Comparison of ENCODE assay signal across 7 cellular contexts in the genomic region with DNA sequence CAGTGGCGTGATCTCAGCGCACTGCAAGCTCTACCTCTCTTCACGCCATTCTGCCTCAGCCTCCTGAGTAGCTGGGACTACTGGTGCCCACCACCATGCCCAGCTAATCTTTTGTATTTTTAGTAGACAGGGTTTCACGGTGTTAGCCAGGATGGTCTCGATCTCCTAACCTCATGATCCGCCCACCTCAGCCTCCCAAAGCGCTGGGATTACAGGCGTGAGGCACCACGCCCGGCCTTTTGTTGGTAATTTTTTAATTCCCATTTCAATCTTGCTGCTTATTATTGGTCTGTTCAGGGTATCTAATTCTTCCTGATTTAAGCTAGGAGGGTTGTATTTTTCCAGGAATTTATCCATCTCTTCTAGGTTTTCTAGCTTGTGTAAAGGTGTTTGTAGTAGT. TPM values are rescaled to one million over a fixed set of nuclear protein-coding genes. Genes with fewer than 3 reads are reported as not detected.
DNase-seq lines count a peak whose midpoint lies in the region; ATAC-seq and TF ChIP-seq lines count a peak whose summit lies in the region.
"Not testable (repeated sequence)": the region's sequence is repeated elsewhere in the genome, so short reads cannot be mapped to it uniquely, and the experiment has no call there.

No MANE protein-coding gene starts in this region.

- not testable (repeated sequence) for H3K27me3 Mint-ChIP-seq in CD8-positive, alpha-beta memory T cell; activated CD4-positive, alpha-beta T cell treated with anti-CD3 and anti-CD28 coated beads for 36 hours; activated T-cell treated with anti-CD3 and anti-CD28 coated beads, Interleukin-2, amount 50 U/mL, for 72 hours (ENCODE audit: low read depth); activated naive CD8-positive, alpha-beta T cell treated with anti-CD3 and anti-CD28 coated beads, Interleukin-2, amount 50 U/mL, for 24 hours; stimulated activated memory B cell treated with anti-CD40 and anti-IgM and Interleukin-4, amounts not matched to agents 10 μg/mL and 1 μg/mL and 100 μg/mL, for 72 hours

- peak overlapping the region; percentile 26; the same call in 1 of the 2 replicates for H3K4me2 ChIP-seq in OCI-LY1 (ENCODE audit: low read length)

- H3F3A ChIP-seq in OCI-LY1 (ENCODE audit: insufficient read depth, low read length) = not testable (repeated sequence)

- peak overlapping the region; percentile 75 to 99 (median 93) for H3K27ac Mint-ChIP-seq in CD8-positive, alpha-beta memory T cell
- peak overlapping the region; percentile 78 for H3K27ac Mint-ChIP-seq in activated CD4-positive, alpha-beta T cell treated with anti-CD3 and anti-CD28 coated beads for 36 hours
- peak overlapping the region; percentile 81 for H3K27ac Mint-ChIP-seq in activated T-cell treated with anti-CD3 and anti-CD28 coated beads, Interleukin-2, amount 50 U/mL, for 72 hours
- peak overlapping the region; percentile 77 for H3K27ac Mint-ChIP-seq in activated naive CD8-positive, alpha-beta T cell treated with anti-CD3 and anti-CD28 coated beads, Interleukin-2, amount 50 U/mL, for 24 hours
- peak overlapping the region; percentile 84 for H3K27ac Mint-ChIP-seq in stimulated activated memory B cell treated with anti-CD40 and anti-IgM and Interleukin-4, amounts not matched to agents 10 μg/mL and 1 μg/mL and 100 μg/mL, for 72 hours

- CTCF ChIA-PET in CD8-positive, alpha-beta memory T cell (lab: Charles Lee) = interaction anchor here (1.0 to 2.6 kb wide), 5 partner anchors 12 to 331 kb away, joined by 3 to 10 read pairs (median 4); partner anchors contain the start of genes DDIAS and PRCP
- CTCF ChIA-PET in activated CD4-positive, alpha-beta T cell treated with anti-CD3 and anti-CD28 coated beads for 36 hours (lab: Charles Lee) = interaction anchor here (0.6 to 1.4 kb wide), 4 partner anchors 9 to 330 kb away, joined by 3 to 4 read pairs (median 3); no protein-coding TSS in a partner anchor

- H4K20me1 ChIP-seq in OCI-LY1 (ENCODE audit: insufficient read depth, low read length) = not testable (repeated sequence)

- H2AFZ ChIP-seq in OCI-LY1 (ENCODE audit: low read length) = not testable (repeated sequence)

- not testable (repeated sequence) for H3K27me3 ChIP-seq in CD8-positive, alpha-beta memory T cell (ENCODE audit: insufficient read depth, low read length, poor library complexity, severe bottlenecking); OCI-LY1 (ENCODE audit: insufficient read depth, low read length); mucosa of rectum (ENCODE audit: control insufficient read depth in 2 of 2, insufficient read depth in 2 of 2, low read length in 2 of 2)

- H3K4me3 ChIP-seq in CD8-positive, alpha-beta memory T cell (ENCODE audit: low read length); mucosa of rectum (ENCODE audit: low read length in 2 of 2): not testable (repeated sequence)
- peak overlapping the region; percentile 9 for H3K4me3 ChIP-seq in OCI-LY1 (ENCODE audit: low read depth, low read length, poor library complexity, severe bottlenecking)

- not testable (repeated sequence) for H3K27ac ChIP-seq in CD8-positive, alpha-beta memory T cell (ENCODE audit: low read depth, low read length)
- H3K27ac ChIP-seq in OCI-LY1 (ENCODE audit: low read depth, low read length, poor library complexity, severe bottlenecking) (peak overlapping the region; percentile 60), mucosa of rectum (ENCODE audit: low read depth in 2 of 2, low read length in 2 of 2) (peak overlapping the region; percentile 21 to 43)

- not testable (repeated sequence) for H3K9ac ChIP-seq in OCI-LY1 (ENCODE audit: low read length); mucosa of rectum (ENCODE audit: low read depth in 1 of 2, low read length in 2 of 2)

- DNase-seq in CD8-positive, alpha-beta memory T cell; activated CD4-positive, alpha-beta T cell treated with anti-CD3 and anti-CD28 coated beads for 36 hours; activated T-cell treated with anti-CD3 and anti-CD28 coated beads, Interleukin-2, amount 50 U/mL, for 72 hours; activated naive CD8-positive, alpha-beta T cell treated with anti-CD3 and anti-CD28 coated beads, Interleukin-2, amount 50 U/mL, for 24 hours: not testable (repeated sequence)

- not testable (repeated sequence) for H3K79me2 ChIP-seq in OCI-LY1 (ENCODE audit: insufficient read depth, low read length)

- peaks cover 17% of the 10 kb centered on the region for H3K4me1 ChIP-seq in CD8-positive, alpha-beta memory T cell (ENCODE audit: insufficient read depth, low read length)
- H3K4me1 ChIP-seq in OCI-LY1 (ENCODE audit: insufficient read depth, low read length, severe bottlenecking) = peaks cover 29% of the 10 kb centered on the region
- H3K4me1 ChIP-seq in mucosa of rectum (ENCODE audit: control insufficient read depth in 2 of 2, insufficient read depth in 2 of 2, low read length in 2 of 2) = not testable (repeated sequence)

- not testable (repeated sequence) for ATAC-seq in activated CD4-positive, alpha-beta T cell treated with anti-CD3 and anti-CD28 coated beads for 36 hours; activated T-cell treated with anti-CD3 and anti-CD28 coated beads, Interleukin-2, amount 50 U/mL, for 72 hours (replicated peaks in 1 of 2); activated naive CD8-positive, alpha-beta T cell treated with anti-CD3 and anti-CD28 coated beads, Interleukin-2, amount 50 U/mL, for 24 hours; stimulated activated memory B cell treated with anti-CD40 and anti-IgM and Interleukin-4, amounts not matched to agents 10 μg/mL and 1 μg/mL and 100 μg/mL, for 72 hours

- H3K9me2 ChIP-seq in OCI-LY1 (ENCODE audit: low read depth, low read length) = not testable (repeated sequence)

- H3K4me3 Mint-ChIP-seq in CD8-positive, alpha-beta memory T cell = peak overlapping the region; percentile 37 to 78 (median 78)
- peak overlapping the region; percentile 41 for H3K4me3 Mint-ChIP-seq in activated CD4-positive, alpha-beta T cell treated with anti-CD3 and anti-CD28 coated beads for 36 hours
- H3K4me3 Mint-ChIP-seq in activated T-cell treated with anti-CD3 and anti-CD28 coated beads, Interleukin-2, amount 50 U/mL, for 72 hours = peak overlapping the region; percentile 55 to 71
- H3K4me3 Mint-ChIP-seq in activated naive CD8-positive, alpha-beta T cell treated with anti-CD3 and anti-CD28 coated beads, Interleukin-2, amount 50 U/mL, for 24 hours = peak overlapping the region; percentile 62
- peak overlapping the region; percentile 76 for H3K4me3 Mint-ChIP-seq in stimulated activated memory B cell treated with anti-CD40 and anti-IgM and Interleukin-4, amounts not matched to agents 10 μg/mL and 1 μg/mL and 100 μg/mL, for 72 hours

- intact Hi-C loops in activated CD4-positive, alpha-beta T cell treated with anti-CD3 and anti-CD28 coated beads for 36 hours (cut with DNase I, micrococcal nuclease) = loop anchor here (1.0 to 10.0 kb wide), 3 partner anchors 19 to 55 kb away; partner anchors contain the start of gene PRCP (in 1 of the 2)

- H3K4me1 Mint-ChIP-seq in CD8-positive, alpha-beta memory T cell = peaks cover 38 to 46% (median 42%) of the 10 kb centered on the region in 3 donors
- H3K4me1 Mint-ChIP-seq in activated CD4-positive, alpha-beta T cell treated with anti-CD3 and anti-CD28 coated beads for 36 hours = peaks cover 41% of the 10 kb centered on the region
- H3K4me1 Mint-ChIP-seq in activated T-cell treated with anti-CD3 and anti-CD28 coated beads, Interleukin-2, amount 50 U/mL, for 72 hours (ENCODE audit: low read depth) = peaks cover 40% of the 10 kb centered on the region
- H3K4me1 Mint-ChIP-seq in activated naive CD8-positive, alpha-beta T cell treated with anti-CD3 and anti-CD28 coated beads, Interleukin-2, amount 50 U/mL, for 24 hours = peaks cover 39% of the 10 kb centered on the region
- peaks cover 52% of the 10 kb centered on the region for H3K4me1 Mint-ChIP-seq in stimulated activated memory B cell treated with anti-CD40 and anti-IgM and Interleukin-4, amounts not matched to agents 10 μg/mL and 1 μg/mL and 100 μg/mL, for 72 hours

- H3K9me3 ChIP-seq in CD8-positive, alpha-beta memory T cell (ENCODE audit: low read length); OCI-LY1 (ENCODE audit: low read length); mucosa of rectum (ENCODE audit: control insufficient read depth in 2 of 2, low read length in 2 of 2): not testable (repeated sequence)

- TF ChIP-seq CTCF in OCI-LY1 (IDR thresholded peaks at IDR 0.05; ENCODE audit: low read length) = not testable (repeated sequence)

- not testable (repeated sequence) for H3K9me3 Mint-ChIP-seq in CD8-positive, alpha-beta memory T cell; activated CD4-positive, alpha-beta T cell treated with anti-CD3 and anti-CD28 coated beads for 36 hours (ENCODE audit: low read depth); activated T-cell treated with anti-CD3 and anti-CD28 coated beads, Interleukin-2, amount 50 U/mL, for 72 hours; stimulated activated memory B cell treated with anti-CD40 and anti-IgM and Interleukin-4, amounts not matched to agents 10 μg/mL and 1 μg/mL and 100 μg/mL, for 72 hours
- peaks cover 11% of the 10 kb centered on the region for H3K9me3 Mint-ChIP-seq in activated naive CD8-positive, alpha-beta T cell treated with anti-CD3 and anti-CD28 coated beads, Interleukin-2, amount 50 U/mL, for 24 hours

- POLR2A ChIA-PET in CD8-positive, alpha-beta memory T cell (lab: Charles Lee) = interaction anchor here (1.4 to 1.5 kb wide), 2 partner anchors 12 to 18 kb away, joined by 3 to 6 read pairs; partner anchors contain the start of gene DDIAS
- POLR2A ChIA-PET in activated CD4-positive, alpha-beta T cell treated with anti-CD3 and anti-CD28 coated beads for 36 hours (lab: Charles Lee) = interaction anchor here (1.0 kb wide), 1 partner anchor 18 kb away, joined by 6 read pairs; the partner anchor contains the start of gene DDIAS

- H3K36me3 Mint-ChIP-seq in CD8-positive, alpha-beta memory T cell = peaks cover 3 to 16% (median 4%) of the 10 kb centered on the region in 3 donors
- peaks cover 83% of the 10 kb centered on the region for H3K36me3 Mint-ChIP-seq in activated CD4-positive, alpha-beta T cell treated with anti-CD3 and anti-CD28 coated beads for 36 hours (ENCODE audit: low read depth)
- peaks cover 25 to 50% of the 10 kb centered on the region in 2 donors for H3K36me3 Mint-ChIP-seq in activated T-cell treated with anti-CD3 and anti-CD28 coated beads, Interleukin-2, amount 50 U/mL, for 72 hours (ENCODE audit: insufficient read depth in 2 of 2)
- H3K36me3 Mint-ChIP-seq in activated naive CD8-positive, alpha-beta T cell treated with anti-CD3 and anti-CD28 coated beads, Interleukin-2, amount 50 U/mL, for 24 hours (ENCODE audit: low read depth) = peaks cover 86% of the 10 kb centered on the region
- peaks cover 47% of the 10 kb centered on the region for H3K36me3 Mint-ChIP-seq in stimulated activated memory B cell treated with anti-CD40 and anti-IgM and Interleukin-4, amounts not matched to agents 10 μg/mL and 1 μg/mL and 100 μg/mL, for 72 hours

- H3K36me3 ChIP-seq in CD8-positive, alpha-beta memory T cell (ENCODE audit: insufficient read depth, low read length); mucosa of rectum (ENCODE audit: control insufficient read depth in 2 of 2, insufficient read depth in 2 of 2, low read length in 2 of 2): not testable (repeated sequence)
- peaks cover 91% of the 10 kb centered on the region for H3K36me3 ChIP-seq in OCI-LY1 (ENCODE audit: insufficient read depth, low read length)

RNA-seq across cellular contexts. Expression of gene DDIAS, which starts 18.2 kb away (rescaled TPM):
- total RNA-seq in CD8-positive, alpha-beta memory T cell = 10 to 100 TPM; 23.8 to 27.8 TPM
- 1.6 TPM for polyA plus RNA-seq in CD8-positive, alpha-beta memory T cell
- total RNA-seq in activated CD4-positive, alpha-beta T cell treated with anti-CD3 and anti-CD28 coated beads for 36 hours = 10 to 100 TPM; 16.9 to 23.5 TPM
- total RNA-seq in activated T-cell treated with anti-CD3 and anti-CD28 coated beads, Interleukin-2, amount 50 U/mL, for 72 hours = 10 to 100 TPM; 15.0 to 19.5 TPM

RNA-seq across cellular contexts. Expression of gene PRCP, which starts 19.6 kb away (rescaled TPM):
- total RNA-seq in CD8-positive, alpha-beta memory T cell = 10 to 100 TPM; 26.5 to 27.1 TPM
- 37.1 TPM for polyA plus RNA-seq in CD8-positive, alpha-beta memory T cell
- 10 to 100 TPM; 18.2 to 23.4 TPM for total RNA-seq in activated CD4-positive, alpha-beta T cell treated with anti-CD3 and anti-CD28 coated beads for 36 hours
- total RNA-seq in activated T-cell treated with anti-CD3 and anti-CD28 coated beads, Interleukin-2, amount 50 U/mL, for 72 hours = 10 to 100 TPM; 35.3 to 35.9 TPM
